ENCODE assay signal across 20 cellular contexts in genomic region chrX:84160736-84161135, GRCh38. TPM values are rescaled to one million over a fixed set of nuclear protein-coding genes. Genes with fewer than 3 reads are reported as not detected.
DNase-seq lines count a peak whose midpoint lies in the region; ATAC-seq, FAIRE-seq and TF ChIP-seq lines count a peak whose summit lies in the region.
"Had no signal": no experiment of that assay in that cellular context is flagged by ENCODE, and none has a peak within 500 bp of the region (broad histone marks: within the 10 kb centered on the region; RNA-seq: fewer than 3 reads in every experiment).

No MANE protein-coding gene starts in this region.

- peaks cover 11% of the 10 kb centered on the region; the same call in 1 of the 2 replicates for H3K4me1 ChIP-seq in PC-9 (replicated peaks; ENCODE audit: insufficient read depth)
- H3K4me1 ChIP-seq in osteoblast (ENCODE audit: insufficient read depth, low read length) = peaks cover 13% of the 10 kb centered on the region
- H3K4me1 ChIP-seq in gastrocnemius medialis = no peaks in the 10 kb centered on the region

- H3K4me3 ChIP-seq in PC-9 (no peak overlapping the region), bronchial epithelial cell (ENCODE audit: low read depth, low read length) (no peak overlapping the region), osteoblast (ENCODE audit: insufficient read depth, low read length) (no peak overlapping the region), gastrocnemius medialis (no peak overlapping the region)
- H3K4me3 ChIP-seq: GM23248 had no signal

- H3K9me3 ChIP-seq in PC-9 (ENCODE audit: insufficient read depth, low read depth) = no peaks in the 10 kb centered on the region
- H3K9me3 ChIP-seq in osteoblast (ENCODE audit: low read depth, low read length) = no peaks in the 10 kb centered on the region
- no peaks in the 10 kb centered on the region for H3K9me3 ChIP-seq in gastrocnemius medialis

- no peaks in the 10 kb centered on the region for H3K9me2 ChIP-seq in PC-9 (ENCODE audit: insufficient read depth)

- CTCF ChIA-PET in PC-9 (lab: Charles Lee) = interaction anchor here (0.5 kb wide), 1 partner anchor 43 kb away, joined by 5 read pairs; no protein-coding TSS in a partner anchor

- H3K27me3 ChIP-seq in PC-9 (ENCODE audit: insufficient read depth, low read depth) = no peaks in the 10 kb centered on the region
- no peaks in the 10 kb centered on the region for H3K27me3 ChIP-seq in bronchial epithelial cell (ENCODE audit: control insufficient read depth, insufficient read depth, low read length)
- H3K27me3 ChIP-seq in osteoblast (ENCODE audit: insufficient read depth, low read length) = no peaks in the 10 kb centered on the region
- H3K27me3 ChIP-seq in gastrocnemius medialis = no peaks in the 10 kb centered on the region

- H3K4me2 ChIP-seq in PC-9 (peak overlapping the region; percentile 27; the same call in 1 of the 2 replicates), osteoblast (ENCODE audit: insufficient read depth, low read length) (peak overlapping the region; percentile 4)

- H4K20me1 ChIP-seq in PC-9 (ENCODE audit: insufficient read depth) (no peaks in the 10 kb centered on the region), osteoblast (ENCODE audit: insufficient read depth, low read length) (no peaks in the 10 kb centered on the region)

- no peaks in the 10 kb centered on the region for H3K79me2 ChIP-seq in PC-9 (ENCODE audit: low read depth)
- no peaks in the 10 kb centered on the region for H3K79me2 ChIP-seq in osteoblast (ENCODE audit: insufficient read depth, low read length)

- BruUV-seq in PC-9 (replicated peaks; lab: Mats Ljungman, UMichigan) = no TSS peak

- H3K36me3 ChIP-seq in PC-9 (ENCODE audit: low read depth) (no peaks in the 10 kb centered on the region), bronchial epithelial cell (ENCODE audit: control insufficient read depth, insufficient read depth, low read length) (no peaks in the 10 kb centered on the region), osteoblast (ENCODE audit: insufficient read depth, low read length) (no peaks in the 10 kb centered on the region), gastrocnemius medialis (no peaks in the 10 kb centered on the region)

- H3K27ac ChIP-seq in PC-9 (no peak overlapping the region), osteoblast (ENCODE audit: low read depth, low read length) (no peak overlapping the region), gastrocnemius medialis (no peak overlapping the region)
- H3K27ac ChIP-seq: GM23248 had no signal

- in situ Hi-C loops in gastrocnemius medialis (cut with MboI; ENCODE audit: low sequenced_read_pairs in 4 of 4) = no loop called here

- TF ChIP-seq POLR2A in gastrocnemius medialis (IDR thresholded peaks at IDR 0.05) = no peak

- no peaks in the 10 kb centered on the region for H3F3A ChIP-seq in PC-9 (ENCODE audit: insufficient read depth, low read depth)

- ATAC-seq in gastrocnemius medialis = no peak

- DNase-seq in PC-9 = peak in 1 of 2 experiments; percentile 61
- peak; percentile 48 for DNase-seq in bronchial epithelial cell (ENCODE audit: low read depth)
- DNase-seq in osteoblast (ENCODE audit: insufficient read length, low spot score, missing footprints) = no peak
- no peak for DNase-seq in DMS 273 (lab: John Stamatoyannopoulos, UW; ENCODE audit: unreplicated experiment)
- DNase-seq in HCEC 1CT = no peak
- DNase-seq in NCI-H82 (lab: John Stamatoyannopoulos, UW) = no peak
- no peak for DNase-seq in gastrocnemius medialis
- DNase-seq: C1 segment of cervical spinal cord; Calu3; CD4-positive, alpha-beta memory T cell; COR-L47; DMS79 treated with DMSO at 0.1 percent for 48 hours; GF-D8; GM23248; H9; HFFc6 had no signal

- intact Hi-C loops in PC-9 (cut with micrococcal nuclease; ENCODE audit: unreplicated experiment) (no loop called here), gastrocnemius medialis (cut with DNase I; ENCODE audit: low total_unique reads) (no loop called here)

- TF ChIP-seq CTCF in PC-9 (conservative IDR thresholded peaks at IDR 0.05) (no peak), bronchial epithelial cell (IDR thresholded peaks at IDR 0.05; ENCODE audit: insufficient read depth, low read length, severe bottlenecking) (no peak), osteoblast (IDR thresholded peaks at IDR 0.05; ENCODE audit: extremely low read depth, low read depth, low read length) (no peak), gastrocnemius medialis (IDR thresholded peaks at IDR 0.05 in 4 of 5, conservative IDR thresholded peaks at IDR 0.05 in 1 of 5) (no peak)

- FAIRE-seq in bronchial epithelial cell (lab: Jason Lieb, UNC) = no peak
- FAIRE-seq: GM12892, GM19239 had no signal

- POLR2A ChIA-PET in PC-9 (lab: Charles Lee; ENCODE audit: unreplicated experiment) = interaction anchor here (0.5 kb wide), 1 partner anchor 23 kb away, joined by 3 read pairs; no protein-coding TSS in a partner anchor

- no peak overlapping the region for H2AFZ ChIP-seq in PC-9
- no peak overlapping the region for H2AFZ ChIP-seq in osteoblast (ENCODE audit: low read length)
- H2AFZ ChIP-seq: GM23248 had no signal

RNA-seq across cellular contexts. Expression of gene RPS6KA6, which starts 27.3 kb away (rescaled TPM):
- total RNA-seq in PC-9 (2021) (5.7 and 6.5 TPM in 2 replicates), bronchial epithelial cell (5.3 and 6.0 TPM in 2 replicates), osteoblast (3.5 and 4.0 TPM in 2 replicates), gastrocnemius medialis (under 1 TPM; 0.05 to 0.40 (median 0.20) TPM)
- total RNA-seq: A172, A673 had no signal
